In genomic region chr2:149251436-149251835, GRCh38 we compare ENCODE assay signal across 3 cellular contexts.
DNase-seq lines count a peak whose midpoint lies in the region; ATAC-seq, FAIRE-seq and TF ChIP-seq lines count a peak whose summit lies in the region.
"Not testable (repeated sequence)": the region's sequence is repeated elsewhere in the genome, so short reads cannot be mapped to it uniquely, and the experiment has no call there.

No MANE protein-coding gene starts in this region.

- CTCF ChIA-PET in HEK293 (lab: Yijun Ruan, JAX); K562 (lab: Yijun Ruan, JAX; ENCODE audit: low intra/inter-chr PET ratio): not testable (repeated sequence)

- not testable (repeated sequence) for H3K9ac ChIP-seq in K562 (ENCODE audit: insufficient read depth in 1 of 2, low read depth in 2 of 2, low read length in 2 of 2)

- POLR2A ChIA-PET in HEK293 (lab: Yijun Ruan, JAX); K562 (lab: Yijun Ruan, JAX): not testable (repeated sequence)

- H3K9me3 ChIP-seq in HEK293 (ENCODE audit: control insufficient read depth, insufficient read depth, low read depth, low read length); T-helper 17 cell (ENCODE audit: control insufficient read depth, low read length, poor library complexity, severe bottlenecking); K562 (replicated peaks; ENCODE audit: control insufficient read depth, insufficient read depth, low read depth, low read length): not testable (repeated sequence)

- intact Hi-C loops in K562 (cut with micrococcal nuclease) = not testable (repeated sequence)

- H3K4me1 ChIP-seq in HEK293 (ENCODE audit: control insufficient read depth, insufficient read depth, low read length); K562 (replicated peaks in 1 of 2; ENCODE audit: control insufficient read depth in 2 of 2, insufficient read depth in 2 of 2, low read length in 2 of 2): not testable (repeated sequence)

- H2AFZ ChIP-seq in K562 (ENCODE audit: low read depth, low read length) = not testable (repeated sequence)

- not testable (repeated sequence) for H3K27ac Mint-ChIP-seq in T-helper 17 cell

- not testable (repeated sequence) for H3K36me3 ChIP-seq in HEK293 (ENCODE audit: control insufficient read depth in 2 of 2, insufficient read depth in 1 of 2, low read length in 2 of 2); K562 (ENCODE audit: control insufficient read depth, insufficient read depth, low read length)

- in situ Hi-C loops in K562 (cut with MboI) = not testable (repeated sequence)

- DNase-seq in T-helper 17 cell; K562 (ENCODE audit: extremely low read depth in 1 of 4, low spot score in 3 of 4): not testable (repeated sequence)

- TF ChIP-seq EP300 in K562 (IDR thresholded peaks at IDR 0.05; ENCODE audit: low read length) = not testable (repeated sequence)

- H4K20me1 ChIP-seq in K562 (replicated peaks; ENCODE audit: control insufficient read depth, insufficient read depth, low read length) = not testable (repeated sequence)

- H3K4me2 ChIP-seq in K562 (ENCODE audit: insufficient read depth, low read length) = not testable (repeated sequence)

- H3K27me3 ChIP-seq in K562 (ENCODE audit: control insufficient read depth in 2 of 2, insufficient read depth in 2 of 2, low read length in 2 of 2) = not testable (repeated sequence)

- not testable (repeated sequence) for FAIRE-seq in K562 (lab: Jason Lieb, UNC)

- H3K79me2 ChIP-seq in K562 (ENCODE audit: control insufficient read depth, insufficient read depth, low read length) = not testable (repeated sequence)

- H3K4me1 Mint-ChIP-seq in T-helper 17 cell = not testable (repeated sequence)

- H3K36me3 Mint-ChIP-seq in T-helper 17 cell (ENCODE audit: low read depth) = not testable (repeated sequence)

- not testable (repeated sequence) for H3K27ac ChIP-seq in HEK293 (ENCODE audit: extremely low read depth, low read depth, low read length); K562 (ENCODE audit: extremely low read depth, low read depth, low read length)

- BruUV-seq in K562 (replicated peaks; lab: Mats Ljungman, UMichigan) = not testable (repeated sequence)

- TF ChIP-seq POLR2A in K562 (conservative IDR thresholded peaks at IDR 0.05) = not testable (repeated sequence)

- not testable (repeated sequence) for TF ChIP-seq RAD21 in K562 (CRISPR knock-in tag; conservative IDR thresholded peaks at IDR 0.05 in 1 of 2, IDR thresholded peaks at IDR 0.05 in 1 of 2)

- not testable (repeated sequence) for H3K27me3 Mint-ChIP-seq in T-helper 17 cell

- H3K4me3 Mint-ChIP-seq in T-helper 17 cell = peak overlapping the region; percentile 2

- ATAC-seq in T-helper 17 cell, K562: not testable (repeated sequence)

- H3K4me3 ChIP-seq in HEK293 (ENCODE audit: low read depth, low read length); K562: not testable (repeated sequence)

- 5% methylated on average over 3 of the region's 3 CpGs for WGBS in K562 (ENCODE audit: insufficient coverage, low coverage, missing lambda C conversion rate)

- TF ChIP-seq CTCF in HEK293 (tag by site-specific recombination; IDR thresholded peaks at IDR 0.05); K562 (IDR thresholded peaks at IDR 0.05 in 2 of 3, conservative IDR thresholded peaks at IDR 0.05 in 1 of 3; ENCODE audit: insufficient read depth in 2 of 3, low read depth in 1 of 3, low read length in 3 of 3): not testable (repeated sequence)

- H3K9me1 ChIP-seq in K562 (ENCODE audit: control insufficient read depth, insufficient read depth, low read length) = not testable (repeated sequence)

TF ChIP-seq in HEK293, 187 proteins besides CTCF, POLR2A, EP300 and RAD21:
- TF ChIP-seq ZNF146 (tag by site-specific recombination; IDR thresholded peaks at IDR 0.05) = peak; percentile 51; the same call in 1 of the 2 replicates

TF ChIP-seq in K562, 482 proteins besides CTCF, POLR2A, EP300 and RAD21:
- TF ChIP-seq ZNF146 (CRISPR knock-in tag; IDR thresholded peaks at IDR 0.05; ENCODE audit: unreplicated experiment) = peak; percentile 53
